In genomic region chr10:88070080-88070880, GRCh38 we compare ENCODE assay signal across 10 cellular contexts.
DNase-seq lines count a peak whose midpoint lies in the region; ATAC-seq and TF ChIP-seq lines count a peak whose summit lies in the region.
"Had no signal": no experiment of that assay in that cellular context is flagged by ENCODE, and none has a peak within 500 bp of the region (broad histone marks: within the 10 kb centered on the region; RNA-seq: fewer than 3 reads in every experiment).

No MANE protein-coding gene starts in this region.

- H3K14ac ChIP-seq in mesenchymal stem cell (ENCODE audit: low read length in 2 of 2), result no peak overlapping the region

- no peak overlapping the region for H2BK5ac ChIP-seq in mesenchymal stem cell (ENCODE audit: low read depth, low read length, poor library complexity, severe bottlenecking)

- intact Hi-C loops in PC-3 (cut with micrococcal nuclease), result no loop called here

- no peak overlapping the region for H3K4me2 ChIP-seq in mesenchymal stem cell (ENCODE audit: low read length, poor library complexity, severe bottlenecking)
- no peak overlapping the region for H3K4me2 ChIP-seq in PC-3 (ENCODE audit: low read length)

- TF ChIP-seq CTCF in PC-3 (conservative IDR thresholded peaks at IDR 0.05; ENCODE audit: low read depth, low read length), result no peak
- no peak for TF ChIP-seq CTCF in coronary artery (IDR thresholded peaks at IDR 0.05)

- H3K79me2 ChIP-seq in PC-3 (ENCODE audit: low read length), result no peaks in the 10 kb centered on the region

- no peak overlapping the region for H4K8ac ChIP-seq in mesenchymal stem cell (ENCODE audit: low read length)

- no peaks in the 10 kb centered on the region for H4K20me1 ChIP-seq in PC-3 (ENCODE audit: low read length)

- H3K9ac ChIP-seq in mesenchymal stem cell (ENCODE audit: low read length) (no peak overlapping the region), PC-3 (ENCODE audit: low read length) (no peak overlapping the region)

- peak overlapping the region in 1 of 2 experiments; percentile 72 for H3K4ac ChIP-seq in mesenchymal stem cell (ENCODE audit: low read depth in 1 of 2, low read length in 2 of 2)

- H3K4me3 ChIP-seq in mesenchymal stem cell (ENCODE audit: insufficient read depth in 1 of 2, low read depth in 1 of 2, low read length in 2 of 2) (no peak overlapping the region), PC-3 (ENCODE audit: low read length) (no peak overlapping the region), coronary artery (no peak overlapping the region)
- H3K4me3 ChIP-seq: pancreas had no signal

- H3K27me3 ChIP-seq in mesenchymal stem cell (ENCODE audit: control insufficient read depth in 1 of 2, insufficient read depth in 1 of 2, low read length in 2 of 2) (no peaks in the 10 kb centered on the region), PC-3 (ENCODE audit: low read length) (no peaks in the 10 kb centered on the region)
- H3K27me3 ChIP-seq: pancreas had no signal

- peak overlapping the region in 1 of 2 experiments; percentile 47 for H3K18ac ChIP-seq in mesenchymal stem cell (ENCODE audit: low read depth in 1 of 2, low read length in 2 of 2)

- H2AK5ac ChIP-seq in mesenchymal stem cell (ENCODE audit: low read length, severe bottlenecking), result no peak overlapping the region

- H2BK12ac ChIP-seq in mesenchymal stem cell (ENCODE audit: low read length in 2 of 2), result peak overlapping the region in 1 of 2 experiments; percentile 76

- DNase-seq in HEK293T (ENCODE audit: extremely low spot score) (peak; percentile 15), M059J (ENCODE audit: low read depth) (peak; percentile 11), mesenchymal stem cell (peak; percentile 94), PC-3 (no peak), KG1 (lab: John Stamatoyannopoulos, UW) (no peak), coronary artery (ENCODE audit: low spot score) (no peak), NCI-H2227 (lab: John Stamatoyannopoulos, UW; ENCODE audit: unreplicated experiment) (no peak)
- DNase-seq: glutamatergic neuron, pancreas had no signal

- H3K36me3 ChIP-seq in mesenchymal stem cell (ENCODE audit: control insufficient read depth in 1 of 2, insufficient read depth in 2 of 2, low read depth in 1 of 2, low read length in 2 of 2) (no peaks in the 10 kb centered on the region), PC-3 (ENCODE audit: low read depth, low read length) (no peaks in the 10 kb centered on the region)
- H3K36me3 ChIP-seq: pancreas had no signal

- BruUV-seq in PC-3 (replicated peaks; lab: Mats Ljungman, UMichigan), result no TSS peak

- CTCF ChIA-PET in HEK293T (lab: Yijun Ruan, JAX), result interaction anchor here (0.6 kb wide), 1 partner anchor 29 kb away, joined by 4 read pairs; no protein-coding TSS in a partner anchor
- CTCF ChIA-PET in PC-3 (lab: Charles Lee), result no interaction called here

- H3K9me3 ChIP-seq in mesenchymal stem cell (ENCODE audit: control insufficient read depth, low read length), result no peaks in the 10 kb centered on the region
- no peaks in the 10 kb centered on the region for H3K9me3 ChIP-seq in PC-3 (ENCODE audit: low read length)
- H3K9me3 ChIP-seq: pancreas had no signal

- H2AFZ ChIP-seq in mesenchymal stem cell (ENCODE audit: low read depth, low read length) (no peak overlapping the region), PC-3 (ENCODE audit: low read length) (no peak overlapping the region)

- H3K4me1 ChIP-seq in mesenchymal stem cell (ENCODE audit: control insufficient read depth, insufficient read depth, low read depth, low read length), result no peaks in the 10 kb centered on the region
- no peaks in the 10 kb centered on the region for H3K4me1 ChIP-seq in PC-3 (ENCODE audit: insufficient read depth, low read length)
- H3K4me1 ChIP-seq: pancreas had no signal

- peak; percentile 51 for ATAC-seq in GM18517 (IDR thresholded peaks at IDR 0.05; ENCODE audit: unreplicated experiment)
- no peak for ATAC-seq in PC-3

- no peaks in the 10 kb centered on the region for H3K79me1 ChIP-seq in mesenchymal stem cell (replicated peaks; ENCODE audit: low read length, poor library complexity, severe bottlenecking)

- no peak overlapping the region for H3K23ac ChIP-seq in mesenchymal stem cell (ENCODE audit: low read length in 2 of 2)

- H4K91ac ChIP-seq in mesenchymal stem cell (ENCODE audit: low read length), result no peak overlapping the region

- H2BK120ac ChIP-seq in mesenchymal stem cell (ENCODE audit: low read depth, low read length), result no peak overlapping the region

- H3K27ac ChIP-seq in mesenchymal stem cell (ENCODE audit: low read length, poor library complexity, severe bottlenecking) (no peak overlapping the region), PC-3 (ENCODE audit: low read length) (no peak overlapping the region), coronary artery (no peak overlapping the region)
- H3K27ac ChIP-seq: pancreas had no signal

- H3K9me2 ChIP-seq in PC-3 (replicated peaks; ENCODE audit: low read length), result no peaks in the 10 kb centered on the region

- no peak overlapping the region for H2BK15ac ChIP-seq in mesenchymal stem cell (ENCODE audit: low read depth, poor library complexity, severe bottlenecking)

- POLR2A ChIA-PET in HEK293T (lab: Yijun Ruan, JAX), result no interaction called here
- POLR2A ChIA-PET in PC-3 (lab: Charles Lee; ENCODE audit: unreplicated experiment), result no interaction called here

- no peaks in the 10 kb centered on the region for H3F3A ChIP-seq in PC-3 (ENCODE audit: low read length, unreplicated experiment)

- 16% methylated on average over 10 of the region's 10 CpGs for WGBS in mesenchymal stem cell

TF ChIP-seq in HEK293T, 16 proteins besides CTCF, POLR2A, EP300 and RAD21:
- no peak for TF ChIP-seq BHLHE40 (IDR thresholded peaks at IDR 0.05; ENCODE audit: borderline replicate concordance)
- no peak for TF ChIP-seq SP1 (IDR thresholded peaks at IDR 0.05)
- no peak for TF ChIP-seq NFRKB (IDR thresholded peaks at IDR 0.05)
- no peak for TF ChIP-seq ELF4 (IDR thresholded peaks at IDR 0.05)
- TF ChIP-seq HDGF (IDR thresholded peaks at IDR 0.05; ENCODE audit: borderline replicate concordance), result no peak
- no peak for TF ChIP-seq ARNT (IDR thresholded peaks at IDR 0.05)

Comparison
In these comparisons a context has a peak if more than half of its experiments do, and no peak if none do; other contexts are left out.
1. DNase-seq: peak in HEK293T (single experiment), M059J (single experiment) and mesenchymal stem cell (single experiment); none in PC-3 (single experiment), KG1 (single experiment), coronary artery (single experiment) and NCI-H2227 (single experiment).